10 cellular contexts compared by ENCODE assay signal in genomic region chrX:40922307-40922706, GRCh38.
DNase-seq lines count a peak whose midpoint lies in the region; ATAC-seq, FAIRE-seq and TF ChIP-seq lines count a peak whose summit lies in the region.
"Had no signal": no experiment of that assay in that cellular context is flagged by ENCODE, and none has a peak within 500 bp of the region (broad histone marks: within the 10 kb centered on the region; RNA-seq: fewer than 3 reads in every experiment).

No MANE protein-coding gene starts in this region.

- H3K27ac ChIP-seq in astrocyte (ENCODE audit: low read depth, low read length) (no peak overlapping the region), mesenchymal stem cell (ENCODE audit: low read length, poor library complexity, severe bottlenecking) (no peak overlapping the region)
- H3K27ac ChIP-seq: gastroesophageal sphincter had no signal

- H2BK120ac ChIP-seq in mesenchymal stem cell (ENCODE audit: low read depth, low read length): no peak overlapping the region

- DNase-seq in EH (ENCODE audit: low read depth) (peak; percentile 51), Kasumi-1 (lab: John Stamatoyannopoulos, UW) (peak; percentile 10 to 18), astrocyte (ENCODE audit: low read depth) (peak; percentile 73), mesenchymal stem cell (peak; percentile 55), NCI-H1436 treated with DMSO at 0.1 percent for 48 hours (lab: John Stamatoyannopoulos, UW) (no peak), left lobe of liver (ENCODE audit: low spot score) (no peak), GF-D8 (lab: John Stamatoyannopoulos, UW) (no peak)

- H3K79me2 ChIP-seq in astrocyte (ENCODE audit: insufficient read depth, low read length): no peaks in the 10 kb centered on the region

- no peak overlapping the region for H3K14ac ChIP-seq in mesenchymal stem cell (ENCODE audit: low read length in 2 of 2)

- H2AFZ ChIP-seq in astrocyte (ENCODE audit: low read depth, low read length): no peak overlapping the region
- H2AFZ ChIP-seq in mesenchymal stem cell (ENCODE audit: low read depth, low read length): no peak overlapping the region

- H3K4me1 Mint-ChIP-seq in astrocyte (ENCODE audit: low read depth, unreplicated experiment): peaks cover 9% of the 10 kb centered on the region

- no peak overlapping the region for H3K4me2 ChIP-seq in astrocyte (ENCODE audit: low read length)
- H3K4me2 ChIP-seq in mesenchymal stem cell (ENCODE audit: low read length, poor library complexity, severe bottlenecking): no peak overlapping the region

- H3K36me3 Mint-ChIP-seq in astrocyte (ENCODE audit: low read depth, unreplicated experiment): no peaks in the 10 kb centered on the region
- H3K36me3 Mint-ChIP-seq: IgD-negative memory B cell had no signal

- H3K4me1 ChIP-seq in astrocyte (ENCODE audit: insufficient read depth, low read length): no peaks in the 10 kb centered on the region
- H3K4me1 ChIP-seq in mesenchymal stem cell (ENCODE audit: control insufficient read depth, insufficient read depth, low read depth, low read length): no peaks in the 10 kb centered on the region
- H3K4me1 ChIP-seq: gastroesophageal sphincter had no signal

- H3K4me3 Mint-ChIP-seq in astrocyte (ENCODE audit: unreplicated experiment): no peak overlapping the region
- H3K4me3 Mint-ChIP-seq: IgD-negative memory B cell had no signal

- no peak overlapping the region for H3K18ac ChIP-seq in mesenchymal stem cell (ENCODE audit: low read depth in 1 of 2, low read length in 2 of 2)

- H3K27me3 Mint-ChIP-seq in astrocyte (ENCODE audit: low read depth, unreplicated experiment): no peaks in the 10 kb centered on the region

- no peaks in the 10 kb centered on the region for H3K9me3 Mint-ChIP-seq in astrocyte (ENCODE audit: unreplicated experiment)

- H4K20me1 ChIP-seq in astrocyte (ENCODE audit: insufficient read depth, low read length): no peaks in the 10 kb centered on the region

- H3K4me3 ChIP-seq in astrocyte (ENCODE audit: insufficient read depth, low read depth, low read length) (no peak overlapping the region), mesenchymal stem cell (ENCODE audit: insufficient read depth in 1 of 2, low read depth in 1 of 2, low read length in 2 of 2) (no peak overlapping the region)
- H3K4me3 ChIP-seq: gastroesophageal sphincter had no signal

- no peak overlapping the region for H2BK15ac ChIP-seq in mesenchymal stem cell (ENCODE audit: low read depth, poor library complexity, severe bottlenecking)

- H4K91ac ChIP-seq in mesenchymal stem cell (ENCODE audit: low read length): no peak overlapping the region

- no peak overlapping the region for H3K23ac ChIP-seq in mesenchymal stem cell (ENCODE audit: low read length in 2 of 2)

- 25% methylated on average over 4 of the region's 7 CpGs for WGBS in mesenchymal stem cell

- TF ChIP-seq CTCF in astrocyte (IDR thresholded peaks at IDR 0.05; ENCODE audit: insufficient read depth, low read depth, low read length): no peak

- H3K79me1 ChIP-seq in mesenchymal stem cell (replicated peaks; ENCODE audit: low read length, poor library complexity, severe bottlenecking): no peaks in the 10 kb centered on the region

- H3K36me3 ChIP-seq in astrocyte (ENCODE audit: insufficient read depth, low read length) (no peaks in the 10 kb centered on the region), mesenchymal stem cell (ENCODE audit: control insufficient read depth in 1 of 2, insufficient read depth in 2 of 2, low read depth in 1 of 2, low read length in 2 of 2) (no peaks in the 10 kb centered on the region)
- H3K36me3 ChIP-seq: gastroesophageal sphincter had no signal

- H2AK5ac ChIP-seq in mesenchymal stem cell (ENCODE audit: low read length, severe bottlenecking): no peak overlapping the region

- H3K9me3 ChIP-seq in astrocyte (ENCODE audit: insufficient read depth, low read depth, low read length) (no peaks in the 10 kb centered on the region), mesenchymal stem cell (ENCODE audit: control insufficient read depth, low read length) (peaks cover 5% of the 10 kb centered on the region)
- H3K9me3 ChIP-seq: gastroesophageal sphincter had no signal

- no peaks in the 10 kb centered on the region for H3K27me3 ChIP-seq in astrocyte (ENCODE audit: insufficient read depth, low read length)
- no peaks in the 10 kb centered on the region for H3K27me3 ChIP-seq in mesenchymal stem cell (ENCODE audit: control insufficient read depth in 1 of 2, insufficient read depth in 1 of 2, low read length in 2 of 2)
- H3K27me3 ChIP-seq: gastroesophageal sphincter had no signal

- peak; percentile 96 for FAIRE-seq in astrocyte (lab: Jason Lieb, UNC)

- H2BK5ac ChIP-seq in mesenchymal stem cell (ENCODE audit: low read depth, low read length, poor library complexity, severe bottlenecking): no peak overlapping the region

- H2BK12ac ChIP-seq in mesenchymal stem cell (ENCODE audit: low read length in 2 of 2): no peak overlapping the region

- H3K27ac Mint-ChIP-seq in astrocyte (ENCODE audit: unreplicated experiment): peak overlapping the region; percentile 84
- H3K27ac Mint-ChIP-seq: IgD-negative memory B cell had no signal

- H3K4ac ChIP-seq in mesenchymal stem cell (ENCODE audit: low read depth in 1 of 2, low read length in 2 of 2): no peak overlapping the region

- H3K9ac ChIP-seq in astrocyte (ENCODE audit: low read length) (no peak overlapping the region), mesenchymal stem cell (ENCODE audit: low read length) (no peak overlapping the region)

- no peak overlapping the region for H4K8ac ChIP-seq in mesenchymal stem cell (ENCODE audit: low read length)

- ATAC-seq in HG02571 (IDR thresholded peaks at IDR 0.05; ENCODE audit: unreplicated experiment) (no peak), left lobe of liver (no peak)
- ATAC-seq: gastroesophageal sphincter had no signal

Comparison
In these comparisons a context has a peak if more than half of its experiments do, and no peak if none do; other contexts are left out.
1. DNase-seq: peak in EH (single experiment), Kasumi-1 (2 of 2), astrocyte (single experiment) and mesenchymal stem cell (single experiment); none in NCI-H1436 treated with DMSO at 0.1 percent for 48 hours (single experiment), left lobe of liver (single experiment) and GF-D8 (single experiment).